In the genomic region with DNA sequence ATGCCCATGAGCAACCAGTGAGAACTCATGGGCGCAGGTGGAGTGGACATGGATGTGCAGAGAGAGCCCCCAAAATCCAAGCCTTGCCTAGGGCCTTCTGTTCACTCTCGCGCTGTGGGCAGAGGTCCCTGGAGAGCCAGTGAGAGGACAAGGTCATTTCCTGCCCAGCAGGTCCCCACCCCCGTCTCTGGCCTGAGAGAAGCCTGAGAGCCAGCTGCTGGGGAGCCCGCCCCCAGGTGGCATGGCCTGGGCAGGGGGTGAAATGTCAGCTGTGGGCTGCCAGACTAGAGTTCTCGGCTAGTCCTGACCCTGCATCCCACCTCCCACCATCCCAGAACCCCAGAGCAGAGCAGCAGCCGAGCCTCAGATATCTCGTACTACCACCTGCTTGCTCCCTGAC, we compare ENCODE assay signal across 1 cellular context.
TF ChIP-seq lines count a peak whose summit lies in the region.

No MANE protein-coding gene starts in this region.

TF ChIP-seq in GM23338, 12 proteins besides CTCF, POLR2A, EP300 and RAD21:
- TF ChIP-seq NANOG (IDR thresholded peaks at IDR 0.05; ENCODE audit: borderline replicate concordance) (no peak), ZNF331 (CRISPR knock-in tag; IDR thresholded peaks at IDR 0.05; ENCODE audit: low read depth) (no peak), CREB1 (CRISPR knock-in tag; IDR thresholded peaks at IDR 0.05; ENCODE audit: low read depth) (no peak), STAT1 (IDR thresholded peaks at IDR 0.05; ENCODE audit: unreplicated experiment) (no peak), EZH2phosphoT487 (IDR thresholded peaks at IDR 0.05; ENCODE audit: unreplicated experiment) (no peak), ZNF114 (CRISPR knock-in tag; IDR thresholded peaks at IDR 0.05) (no peak), JUNB (IDR thresholded peaks at IDR 0.05; ENCODE audit: unreplicated experiment) (no peak), REST (IDR thresholded peaks at IDR 0.05; ENCODE audit: unreplicated experiment) (no peak)
- TF ChIP-seq, protein P1, sequence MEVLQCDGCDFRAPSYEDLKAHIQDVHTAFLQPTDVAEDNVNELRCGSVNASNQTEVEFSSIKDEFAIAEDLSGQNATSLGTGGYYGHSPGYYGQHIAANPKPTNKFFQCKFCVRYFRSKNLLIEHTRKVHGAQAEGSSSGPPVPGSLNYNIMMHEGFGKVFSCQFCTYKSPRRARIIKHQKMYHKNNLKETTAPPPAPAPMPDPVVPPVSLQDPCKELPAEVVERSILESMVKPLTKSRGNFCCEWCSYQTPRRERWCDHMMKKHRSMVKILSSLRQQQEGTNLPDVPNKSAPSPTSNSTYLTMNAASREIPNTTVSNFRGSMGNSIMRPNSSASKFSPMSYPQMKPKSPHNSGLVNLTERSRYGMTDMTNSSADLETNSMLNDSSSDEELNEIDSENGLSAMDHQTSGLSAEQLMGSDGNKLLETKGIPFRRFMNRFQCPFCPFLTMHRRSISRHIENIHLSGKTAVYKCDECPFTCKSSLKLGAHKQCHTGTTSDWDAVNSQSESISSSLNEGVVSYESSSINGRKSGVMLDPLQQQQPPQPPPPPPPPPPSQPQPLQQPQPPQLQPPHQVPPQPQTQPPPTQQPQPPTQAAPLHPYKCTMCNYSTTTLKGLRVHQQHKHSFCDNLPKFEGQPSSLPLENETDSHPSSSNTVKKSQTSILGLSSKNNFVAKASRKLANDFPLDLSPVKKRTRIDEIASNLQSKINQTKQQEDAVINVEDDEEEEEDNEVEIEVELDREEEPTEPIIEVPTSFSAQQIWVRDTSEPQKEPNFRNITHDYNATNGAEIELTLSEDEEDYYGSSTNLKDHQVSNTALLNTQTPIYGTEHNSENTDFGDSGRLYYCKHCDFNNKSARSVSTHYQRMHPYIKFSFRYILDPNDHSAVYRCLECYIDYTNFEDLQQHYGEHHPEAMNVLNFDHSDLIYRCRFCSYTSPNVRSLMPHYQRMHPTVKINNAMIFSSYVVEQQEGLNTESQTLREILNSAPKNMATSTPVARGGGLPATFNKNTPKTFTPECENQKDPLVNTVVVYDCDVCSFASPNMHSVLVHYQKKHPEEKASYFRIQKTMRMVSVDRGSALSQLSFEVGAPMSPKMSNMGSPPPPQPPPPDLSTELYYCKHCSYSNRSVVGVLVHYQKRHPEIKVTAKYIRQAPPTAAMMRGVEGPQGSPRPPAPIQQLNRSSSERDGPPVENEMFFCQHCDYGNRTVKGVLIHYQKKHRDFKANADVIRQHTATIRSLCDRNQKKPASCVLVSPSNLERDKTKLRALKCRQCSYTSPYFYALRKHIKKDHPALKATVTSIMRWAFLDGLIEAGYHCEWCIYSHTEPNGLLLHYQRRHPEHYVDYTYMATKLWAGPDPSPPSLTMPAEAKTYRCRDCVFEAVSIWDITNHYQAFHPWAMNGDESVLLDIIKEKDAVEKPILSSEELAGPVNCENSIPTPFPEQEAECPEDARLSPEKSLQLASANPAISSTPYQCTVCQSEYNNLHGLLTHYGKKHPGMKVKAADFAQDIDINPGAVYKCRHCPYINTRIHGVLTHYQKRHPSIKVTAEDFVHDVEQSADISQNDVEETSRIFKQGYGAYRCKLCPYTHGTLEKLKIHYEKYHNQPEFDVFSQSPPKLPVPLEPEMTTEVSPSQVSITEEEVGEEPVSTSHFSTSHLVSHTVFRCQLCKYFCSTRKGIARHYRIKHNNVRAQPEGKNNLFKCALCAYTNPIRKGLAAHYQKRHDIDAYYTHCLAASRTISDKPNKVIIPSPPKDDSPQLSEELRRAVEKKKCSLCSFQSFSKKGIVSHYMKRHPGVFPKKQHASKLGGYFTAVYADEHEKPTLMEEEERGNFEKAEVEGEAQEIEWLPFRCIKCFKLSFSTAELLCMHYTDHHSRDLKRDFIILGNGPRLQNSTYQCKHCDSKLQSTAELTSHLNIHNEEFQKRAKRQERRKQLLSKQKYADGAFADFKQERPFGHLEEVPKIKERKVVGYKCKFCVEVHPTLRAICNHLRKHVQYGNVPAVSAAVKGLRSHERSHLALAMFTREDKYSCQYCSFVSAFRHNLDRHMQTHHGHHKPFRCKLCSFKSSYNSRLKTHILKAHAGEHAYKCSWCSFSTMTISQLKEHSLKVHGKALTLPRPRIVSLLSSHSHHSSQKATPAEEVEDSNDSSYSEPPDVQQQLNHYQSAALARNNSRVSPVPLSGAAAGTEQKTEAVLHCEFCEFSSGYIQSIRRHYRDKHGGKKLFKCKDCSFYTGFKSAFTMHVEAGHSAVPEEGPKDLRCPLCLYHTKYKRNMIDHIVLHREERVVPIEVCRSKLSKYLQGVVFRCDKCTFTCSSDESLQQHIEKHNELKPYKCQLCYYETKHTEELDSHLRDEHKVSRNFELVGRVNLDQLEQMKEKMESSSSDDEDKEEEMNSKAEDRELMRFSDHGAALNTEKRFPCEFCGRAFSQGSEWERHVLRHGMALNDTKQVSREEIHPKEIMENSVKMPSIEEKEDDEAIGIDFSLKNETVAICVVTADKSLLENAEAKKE (CRISPR knock-in tag; IDR thresholded peaks at IDR 0.05): no peak
- TF ChIP-seq, protein P2, sequence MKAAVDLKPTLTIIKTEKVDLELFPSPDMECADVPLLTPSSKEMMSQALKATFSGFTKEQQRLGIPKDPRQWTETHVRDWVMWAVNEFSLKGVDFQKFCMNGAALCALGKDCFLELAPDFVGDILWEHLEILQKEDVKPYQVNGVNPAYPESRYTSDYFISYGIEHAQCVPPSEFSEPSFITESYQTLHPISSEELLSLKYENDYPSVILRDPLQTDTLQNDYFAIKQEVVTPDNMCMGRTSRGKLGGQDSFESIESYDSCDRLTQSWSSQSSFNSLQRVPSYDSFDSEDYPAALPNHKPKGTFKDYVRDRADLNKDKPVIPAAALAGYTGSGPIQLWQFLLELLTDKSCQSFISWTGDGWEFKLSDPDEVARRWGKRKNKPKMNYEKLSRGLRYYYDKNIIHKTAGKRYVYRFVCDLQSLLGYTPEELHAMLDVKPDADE (IDR thresholded peaks at IDR 0.05): no peak
